Comparison of ENCODE assay signal across 19 cellular contexts in genomic region chr10:1309237-1309968, GRCh38.
DNase-seq lines count a peak whose midpoint lies in the region; ATAC-seq and TF ChIP-seq lines count a peak whose summit lies in the region.
"Had no signal": no experiment of that assay in that cellular context is flagged by ENCODE, and none has a peak within 500 bp of the region (broad histone marks: within the 10 kb centered on the region; RNA-seq: fewer than 3 reads in every experiment).

No MANE protein-coding gene starts in this region.

- ATAC-seq in HG02884 (IDR thresholded peaks at IDR 0.05; ENCODE audit: unreplicated experiment) (no peak), GM19455 (IDR thresholded peaks at IDR 0.05; ENCODE audit: unreplicated experiment) (no peak)
- ATAC-seq: HepG2 had no signal

- no peak overlapping the region for H4K91ac ChIP-seq in neuronal stem cell (ENCODE audit: low read depth, low read length, poor library complexity)

- peaks cover 53% of the 10 kb centered on the region for H3K4me1 Mint-ChIP-seq in chondrocyte (ENCODE audit: low read depth)
- no peaks in the 10 kb centered on the region for H3K4me1 Mint-ChIP-seq in activated CD4-positive, alpha-beta T cell treated with anti-CD3 and anti-CD28 coated beads, Interleukin-2, amount 10 ng/mL, durations not matched to agents 24 days and 14 days

- H3K27me3 ChIP-seq in H7 (ENCODE audit: control insufficient read depth, insufficient read depth, low read length) (no peaks in the 10 kb centered on the region), iPS-18a (ENCODE audit: control insufficient read depth, insufficient read depth, low read length) (no peaks in the 10 kb centered on the region), neuronal stem cell (ENCODE audit: control insufficient read depth in 3 of 3, insufficient read depth in 3 of 3, low read depth in 1 of 3, low read length in 3 of 3) (no peaks in the 10 kb centered on the region)
- H3K27me3 ChIP-seq: SJCRH30 had no signal

- H3K36me3 ChIP-seq in H7 (replicated peaks; ENCODE audit: control insufficient read depth, insufficient read depth, low read length) = no peaks in the 10 kb centered on the region
- no peaks in the 10 kb centered on the region for H3K36me3 ChIP-seq in iPS-18a (ENCODE audit: control insufficient read depth, low read depth, low read length)
- H3K36me3 ChIP-seq in neuronal stem cell (replicated peaks in 1 of 2; ENCODE audit: control insufficient read depth in 2 of 2, insufficient read depth in 2 of 2, low read length in 2 of 2) = no peaks in the 10 kb centered on the region
- H3K36me3 ChIP-seq: SJCRH30 had no signal

- H3K27ac Mint-ChIP-seq in chondrocyte (ENCODE audit: unreplicated experiment) = peak overlapping the region; percentile 75
- no peak overlapping the region for H3K27ac Mint-ChIP-seq in activated CD4-positive, alpha-beta T cell treated with anti-CD3 and anti-CD28 coated beads, Interleukin-2, amount 10 ng/mL, durations not matched to agents 24 days and 14 days

- H3K27ac ChIP-seq in iPS-18a (ENCODE audit: low read length) (peak overlapping the region; percentile 95), neuronal stem cell (replicated peaks; ENCODE audit: low read length) (no peak overlapping the region)
- H3K27ac ChIP-seq: C4-2B, RWPE1, SJCRH30 had no signal

- H3K9ac ChIP-seq in iPS-18a (ENCODE audit: low read length) (peak overlapping the region; percentile 51), neuronal stem cell (ENCODE audit: low read depth, low read length, poor library complexity) (no peak overlapping the region)

- H3K36me3 Mint-ChIP-seq in chondrocyte (ENCODE audit: low read depth) = peaks cover 2% of the 10 kb centered on the region
- no peaks in the 10 kb centered on the region for H3K36me3 Mint-ChIP-seq in activated CD4-positive, alpha-beta T cell treated with anti-CD3 and anti-CD28 coated beads, Interleukin-2, amount 10 ng/mL, durations not matched to agents 24 days and 14 days (ENCODE audit: low read depth)

- H3K4me1 ChIP-seq in iPS-18a (ENCODE audit: control insufficient read depth, low read depth, low read length) (peaks cover 39% of the 10 kb centered on the region), neuronal stem cell (ENCODE audit: control insufficient read depth in 2 of 2, insufficient read depth in 1 of 2, low read depth in 1 of 2, low read length in 2 of 2) (peaks cover 3 to 19% of the 10 kb centered on the region in 2 donors)
- H3K4me1 ChIP-seq: SJCRH30 had no signal

- no peak overlapping the region for H2BK12ac ChIP-seq in neuronal stem cell (ENCODE audit: low read length)

- H3K9me3 ChIP-seq in iPS-18a (ENCODE audit: control insufficient read depth, low read depth, low read length) (no peaks in the 10 kb centered on the region), neuronal stem cell (replicated peaks in 1 of 2; ENCODE audit: control insufficient read depth in 2 of 2, insufficient read depth in 1 of 2, low read depth in 1 of 2, low read length in 2 of 2) (no peaks in the 10 kb centered on the region)
- H3K9me3 ChIP-seq: SJCRH30 had no signal

- peak overlapping the region; percentile 7 for H3K4me3 Mint-ChIP-seq in chondrocyte (ENCODE audit: unreplicated experiment)
- no peak overlapping the region for H3K4me3 Mint-ChIP-seq in activated CD4-positive, alpha-beta T cell treated with anti-CD3 and anti-CD28 coated beads, Interleukin-2, amount 10 ng/mL, durations not matched to agents 24 days and 14 days

- peak overlapping the region; percentile 63 for H3K18ac ChIP-seq in neuronal stem cell (ENCODE audit: low read length)

- H3K14ac ChIP-seq in neuronal stem cell (ENCODE audit: low read length) = no peak overlapping the region

- H2BK5ac ChIP-seq in neuronal stem cell (ENCODE audit: low read length) = no peak overlapping the region

- no peaks in the 10 kb centered on the region for H3K27me3 Mint-ChIP-seq in chondrocyte (ENCODE audit: low read depth)
- H3K27me3 Mint-ChIP-seq in activated CD4-positive, alpha-beta T cell treated with anti-CD3 and anti-CD28 coated beads, Interleukin-2, amount 10 ng/mL, durations not matched to agents 24 days and 14 days = no peaks in the 10 kb centered on the region

- peak overlapping the region; percentile 63 for H2BK120ac ChIP-seq in neuronal stem cell (ENCODE audit: low read depth, low read length)

- H4K8ac ChIP-seq in neuronal stem cell (ENCODE audit: low read depth, low read length) = no peak overlapping the region

- no peak overlapping the region for H2AFZ ChIP-seq in neuronal stem cell (ENCODE audit: low read length)

- H3K4me2 ChIP-seq in neuronal stem cell (ENCODE audit: insufficient read depth, low read length, poor library complexity, severe bottlenecking) = no peak overlapping the region

- no CpG with 5 or more reads among the region's 12 CpGs for WGBS in neuronal stem cell (ENCODE audit: extremely low coverage in 2 of 2, insufficient read length in 2 of 2, insufficient replicate concordance in 1 of 2), 2 donors

- no peak overlapping the region for H2AK5ac ChIP-seq in neuronal stem cell (ENCODE audit: low read depth, low read length)

- TF ChIP-seq CTCF in chondrocyte (IDR thresholded peaks at IDR 0.05) = no peak

- H3K9me3 Mint-ChIP-seq in chondrocyte (ENCODE audit: low read depth) = peaks cover 3% of the 10 kb centered on the region
- H3K9me3 Mint-ChIP-seq in activated CD4-positive, alpha-beta T cell treated with anti-CD3 and anti-CD28 coated beads, Interleukin-2, amount 10 ng/mL, durations not matched to agents 24 days and 14 days = no peaks in the 10 kb centered on the region

- no peak overlapping the region for H2BK15ac ChIP-seq in neuronal stem cell (ENCODE audit: low read length)

- DNase-seq in H7 (peak; percentile 79), chondrocyte (ENCODE audit: low spot score) (no peak), neuronal stem cell (ENCODE audit: low spot score) (no peak), COLO829 (ENCODE audit: low spot score) (no peak)
- no peak for DNase-seq in activated CD4-positive, alpha-beta T cell treated with anti-CD3 and anti-CD28 coated beads, Interleukin-2, amount 10 ng/mL, durations not matched to agents 24 days and 14 days
- DNase-seq: DMS153; EL; KG1; NCI-H1417 treated with DMSO at 0.1 percent for 48 hours; NCI-H1930; NCI-H446; NK-92 treated with Interleukin-12 subunit alpha and Interleukin-12 subunit beta, amount 100 ng/mL, for 24 hours; SJCRH30 had no signal

- H3K4me3 ChIP-seq in H7 (ENCODE audit: insufficient read depth, low read depth, low read length) (no peak overlapping the region), iPS-18a (ENCODE audit: low read length) (peak overlapping the region; percentile 39), neuronal stem cell (ENCODE audit: low read length in 2 of 2) (no peak overlapping the region)
- H3K4me3 ChIP-seq: SJCRH30 had no signal

- H3K79me1 ChIP-seq in neuronal stem cell (ENCODE audit: low read depth, low read length) = no peaks in the 10 kb centered on the region

- intact Hi-C loops in activated CD4-positive, alpha-beta T cell treated with anti-CD3 and anti-CD28 coated beads, Interleukin-2, amount 10 ng/mL, durations not matched to agents 24 days and 14 days (cut with micrococcal nuclease) = no loop called here

- no peak overlapping the region for H3K23ac ChIP-seq in neuronal stem cell (ENCODE audit: low read depth, low read length, poor library complexity)

- H3K4ac ChIP-seq in neuronal stem cell (ENCODE audit: low read length) = no peak overlapping the region
